Comparison of ENCODE assay signal across 15 cellular contexts in genomic region chr2:25355270-25355669, GRCh38. TPM values are rescaled to one million over a fixed set of nuclear protein-coding genes. Genes with fewer than 3 reads are reported as not detected.
A peak's percentile ranks its signal among the peaks of the same experiment; 100 is the strongest.
DNase-seq lines count a peak whose midpoint lies in the region; ATAC-seq and TF ChIP-seq lines count a peak whose summit lies in the region.
"Had no signal": no experiment of that assay in that cellular context is flagged by ENCODE, and none has a peak within 500 bp of the region (broad histone marks: within the 10 kb centered on the region; RNA-seq: fewer than 3 reads in every experiment).

No MANE protein-coding gene starts in this region.

- TF ChIP-seq CTCF in IMR-90 (conservative IDR thresholded peaks at IDR 0.05; ENCODE audit: low read depth, low read length): no peak
- no peak for TF ChIP-seq CTCF in lower lobe of right lung (IDR thresholded peaks at IDR 0.05)
- no peak for TF ChIP-seq CTCF in osteoblast (IDR thresholded peaks at IDR 0.05; ENCODE audit: extremely low read depth, low read depth, low read length)

- H2BK120ac ChIP-seq in IMR-90 (ENCODE audit: low read depth, low read length): no peak overlapping the region

- H3K4me2 ChIP-seq in IMR-90 (ENCODE audit: low read depth, low read length): no peak overlapping the region
- H3K4me2 ChIP-seq in osteoblast (ENCODE audit: insufficient read depth, low read length): no peak overlapping the region

- H3K4me1 ChIP-seq in IMR-90 (ENCODE audit: control insufficient read depth, insufficient read depth, low read length) (no peaks in the 10 kb centered on the region), lower lobe of right lung (no peaks in the 10 kb centered on the region), osteoblast (ENCODE audit: insufficient read depth, low read length) (no peaks in the 10 kb centered on the region)
- H3K4me1 ChIP-seq: Caco-2, HAP-1 had no signal

- H2AFZ ChIP-seq in IMR-90 (replicated peaks; ENCODE audit: low read length, poor library complexity) (peak overlapping the region; percentile 33), osteoblast (ENCODE audit: low read length) (no peak overlapping the region)

- TF ChIP-seq RAD21 in IMR-90 (IDR thresholded peaks at IDR 0.05; ENCODE audit: low read length): no peak

- H3K18ac ChIP-seq in IMR-90 (ENCODE audit: low read depth, low read length): no peak overlapping the region

- H3K9me3 ChIP-seq in IMR-90 (ENCODE audit: control insufficient read depth, insufficient read depth, low read length) (no peaks in the 10 kb centered on the region), lower lobe of right lung (no peaks in the 10 kb centered on the region), osteoblast (ENCODE audit: low read depth, low read length) (no peaks in the 10 kb centered on the region)
- H3K9me3 ChIP-seq: Caco-2 had no signal

- H2BK15ac ChIP-seq in IMR-90 (ENCODE audit: low read depth, low read length): no peak overlapping the region

- H3K79me1 ChIP-seq in IMR-90 (ENCODE audit: low read depth in 1 of 2, low read length in 2 of 2): no peaks in the 10 kb centered on the region

- no peaks in the 10 kb centered on the region for H3K9me1 ChIP-seq in IMR-90 (ENCODE audit: insufficient read depth, low read length)

- no peak overlapping the region for H3K27ac ChIP-seq in IMR-90 (ENCODE audit: insufficient read depth, low read length)
- H3K27ac ChIP-seq in lower lobe of right lung: no peak overlapping the region
- no peak overlapping the region for H3K27ac ChIP-seq in osteoblast (ENCODE audit: low read depth, low read length)
- H3K27ac ChIP-seq: C4-2B had no signal

- no peak overlapping the region for H3K14ac ChIP-seq in IMR-90 (replicated peaks; ENCODE audit: low read depth, low read length)

- no peak overlapping the region for H2AK9ac ChIP-seq in IMR-90 (replicated peaks; ENCODE audit: low read depth, low read length, poor library complexity)

- H2BK20ac ChIP-seq in IMR-90 (ENCODE audit: low read depth, low read length): no peak overlapping the region

- H3K4me3 ChIP-seq in IMR-90 (ENCODE audit: insufficient read depth, low read depth, low read length) (no peak overlapping the region), lower lobe of right lung (no peak overlapping the region), osteoblast (ENCODE audit: insufficient read depth, low read length) (no peak overlapping the region)
- H3K4me3 ChIP-seq: HAP-1 had no signal

- H4K5ac ChIP-seq in IMR-90 (ENCODE audit: low read depth, low read length): no peak overlapping the region

- H4K20me1 ChIP-seq in IMR-90 (ENCODE audit: insufficient read depth, low read length): no peaks in the 10 kb centered on the region
- H4K20me1 ChIP-seq in osteoblast (ENCODE audit: insufficient read depth, low read length): no peaks in the 10 kb centered on the region

- POLR2A ChIA-PET in IMR-90 (lab: Charles Lee; ENCODE audit: unreplicated experiment): no interaction called here

- peaks cover 2% of the 10 kb centered on the region; the same call in 1 of the 2 replicates for H3K27me3 ChIP-seq in IMR-90 (ENCODE audit: control insufficient read depth, insufficient read depth, low read length)
- no peaks in the 10 kb centered on the region for H3K27me3 ChIP-seq in lower lobe of right lung (ENCODE audit: low read depth)
- peaks cover 7% of the 10 kb centered on the region for H3K27me3 ChIP-seq in osteoblast (ENCODE audit: insufficient read depth, low read length)

- no peak overlapping the region for H4K8ac ChIP-seq in IMR-90 (ENCODE audit: low read depth in 2 of 2, low read length in 2 of 2)

- no peak overlapping the region for H3K4ac ChIP-seq in IMR-90 (ENCODE audit: low read depth, low read length)

- intact Hi-C loops in IMR-90 (cut with micrococcal nuclease) (no loop called here), lower lobe of right lung (cut with DNase I) (no loop called here)

- H3K36me3 ChIP-seq in IMR-90 (ENCODE audit: control insufficient read depth, insufficient read depth, low read length): no peaks in the 10 kb centered on the region
- H3K36me3 ChIP-seq in lower lobe of right lung: no peaks in the 10 kb centered on the region
- H3K36me3 ChIP-seq in osteoblast (ENCODE audit: insufficient read depth, low read length): no peaks in the 10 kb centered on the region
- H3K36me3 ChIP-seq: HAP-1 had no signal

- CTCF ChIA-PET in IMR-90 (lab: Yijun Ruan, JAX): no interaction called here

- no peaks in the 10 kb centered on the region for H3K79me2 ChIP-seq in osteoblast (ENCODE audit: insufficient read depth, low read length)

- no peak for ATAC-seq in IMR-90 (ENCODE audit: low read depth)
- no peak for ATAC-seq in lower lobe of right lung
- no peak for ATAC-seq in GM21526 (IDR thresholded peaks at IDR 0.05; ENCODE audit: low FRiP score, unreplicated experiment)

- H2AK5ac ChIP-seq in IMR-90 (ENCODE audit: low read depth, low read length): no peak overlapping the region

- no TSS peak for BruUV-seq in IMR-90 (replicated peaks; lab: Mats Ljungman, UMichigan)

- TF ChIP-seq POLR2A in IMR-90 (IDR thresholded peaks at IDR 0.05; ENCODE audit: low read depth, low read length): no peak

- no peak overlapping the region for H3K56ac ChIP-seq in IMR-90 (ENCODE audit: extremely low read depth, insufficient read depth, low read length)

- H2BK5ac ChIP-seq in IMR-90 (ENCODE audit: low read depth, low read length, poor library complexity, severe bottlenecking): no peak overlapping the region

- in situ Hi-C loops in IMR-90 (cut with MboI; ENCODE audit: low sequenced_read_pairs): no loop called here

- H4K91ac ChIP-seq in IMR-90 (ENCODE audit: insufficient read depth, low read depth, low read length): no peak overlapping the region

- WGBS in IMR-90 (ENCODE audit: extremely low coverage in 2 of 2, insufficient read length in 1 of 2), 2 experiments: no CpG with 5 or more reads among the region's 8 CpGs

- H3K23ac ChIP-seq in IMR-90 (ENCODE audit: low read depth, low read length): no peak overlapping the region

- DNase-seq in IMR-90: no peak
- peak; percentile 15 for DNase-seq in lower lobe of right lung
- DNase-seq in osteoblast (ENCODE audit: insufficient read length, low spot score, missing footprints): peak; percentile 27
- no peak for DNase-seq in AG08395 (ENCODE audit: low spot score)
- no peak for DNase-seq in dermis blood vessel endothelial cell
- DNase-seq in NCI-H1048 (lab: John Stamatoyannopoulos, UW): no peak
- DNase-seq: ACHN; AML-193; Caco-2; CD4-positive, alpha-beta T cell; GOT3; KBM-7 had no signal

- dilution Hi-C loops in IMR-90 (cut with HindIII; ENCODE audit: low sequenced_read_pairs, unreplicated experiment): no loop called here

- H3K9ac ChIP-seq in IMR-90 (ENCODE audit: low read depth, low read length): no peak overlapping the region

TF ChIP-seq in IMR-90, 13 proteins besides CTCF, POLR2A, EP300 and RAD21:
- TF ChIP-seq MAZ (IDR thresholded peaks at IDR 0.05; ENCODE audit: borderline replicate concordance, low read depth, low read length) (no peak), MAFK (IDR thresholded peaks at IDR 0.05; ENCODE audit: low read depth, low read length) (no peak), ELK1 (IDR thresholded peaks at IDR 0.05; ENCODE audit: borderline replicate concordance, low read depth, low read length) (no peak), CHD1 (IDR thresholded peaks at IDR 0.05; ENCODE audit: low read depth, low read length) (no peak), MXI1 (IDR thresholded peaks at IDR 0.05; ENCODE audit: borderline replicate concordance, low read depth, low read length) (no peak), RCOR1 (IDR thresholded peaks at IDR 0.05; ENCODE audit: insufficient replicate concordance, low read length) (no peak), NFE2L2 (IDR thresholded peaks at IDR 0.05; ENCODE audit: low read depth, low read length) (no peak)

RNA-seq across cellular contexts. Expression of gene DNMT3A, which starts 13.5 kb away (rescaled TPM):
- total RNA-seq in IMR-90 (2012; rRNA removed) (6.1 and 9.7 TPM in 2 replicates), lower lobe of right lung (35.6 TPM), osteoblast (14.7 and 18.5 TPM in 2 replicates), dermis blood vessel endothelial cell (31.0 and 32.1 TPM in 2 replicates)
- polyA plus RNA-seq in IMR-90 (2012; rRNA removed): 4.4 and 4.5 TPM in 2 replicates
- 1.4 and 3.9 TPM in 2 replicates for polyA plus RNA-seq in IMR-90 (2012; cell fraction: cytosol; rRNA removed)
- polyA plus RNA-seq in IMR-90 (2012; cell fraction: nucleus; rRNA removed; ENCODE audit: low replicate concordance): 15.3 and 15.8 TPM in 2 replicates

Comparison
In these comparisons a context has a peak if more than half of its experiments do, and no peak if none do; other contexts are left out.
1. DNase-seq: peak in lower lobe of right lung (single experiment) and osteoblast (single experiment); none in IMR-90 (single experiment), AG08395 (single experiment), dermis blood vessel endothelial cell (single experiment) and NCI-H1048 (single experiment).